ENCODE assay signal across 16 cellular contexts in genomic region chr10:71755179-71755879, GRCh38. TPM values are rescaled to one million over a fixed set of nuclear protein-coding genes. Genes with fewer than 3 reads are reported as not detected.
DNase-seq lines count a peak whose midpoint lies in the region; ATAC-seq, FAIRE-seq and TF ChIP-seq lines count a peak whose summit lies in the region.
"Had no signal": no experiment of that assay in that cellular context is flagged by ENCODE, and none has a peak within 500 bp of the region (broad histone marks: within the 10 kb centered on the region; RNA-seq: fewer than 3 reads in every experiment).

No MANE protein-coding gene starts in this region.

- H3K36me3 Mint-ChIP-seq in natural killer cell = peaks cover 9% of the 10 kb centered on the region
- H3K36me3 Mint-ChIP-seq in natural killer cell treated with Interleukin-12 subunit alpha and Interleukin-12 subunit beta and Interleukin-15 and Interleukin-18, amount 100 ng/mL, for 72 hours = no peaks in the 10 kb centered on the region
- no peaks in the 10 kb centered on the region for H3K36me3 Mint-ChIP-seq in nephron progenitor cell (ENCODE audit: low read depth)

- no peaks in the 10 kb centered on the region for H3K79me2 ChIP-seq in K562 (ENCODE audit: control insufficient read depth, insufficient read depth, low read length)

- H3K4me1 ChIP-seq in K562 (replicated peaks in 1 of 2; ENCODE audit: control insufficient read depth in 2 of 2, insufficient read depth in 2 of 2, low read length in 2 of 2) (peaks cover 32 to 56% of the 10 kb centered on the region in 2 experiments), vagina (peaks cover 75% of the 10 kb centered on the region)
- H3K4me1 ChIP-seq: pancreas had no signal

- WGBS in K562 (ENCODE audit: insufficient coverage, low coverage, missing lambda C conversion rate) = 41% methylated on average over 16 of the region's 16 CpGs

- DNase-seq in natural killer cell = no peak
- DNase-seq in natural killer cell treated with Interleukin-12 subunit alpha and Interleukin-12 subunit beta and Interleukin-15 and Interleukin-18, amount 100 ng/mL, for 72 hours (ENCODE audit: low spot score) = no peak
- no peak for DNase-seq in K562 (ENCODE audit: extremely low read depth in 1 of 4, low spot score in 3 of 4)
- peak; percentile 41 for DNase-seq in nephron progenitor cell
- no peak for DNase-seq in vagina (ENCODE audit: extremely low spot score in 2 of 2)
- no peak for DNase-seq in foreskin melanocyte
- DNase-seq in GM10248 (ENCODE audit: extremely low spot score) = no peak
- DNase-seq: activated CD8-positive, alpha-beta memory T cell treated with anti-CD3 and anti-CD28 coated beads, Interleukin-2, amount 10 ng/mL, durations not matched to agents 7 days and 5 days; cortex of kidney; EL; mesendoderm; SHP77 treated with DMSO at 0.1 percent for 48 hours had no signal

- peak overlapping the region in 1 of 2 experiments; percentile 70; a peak in 2 of 4 replicates for H3K9ac ChIP-seq in K562 (ENCODE audit: insufficient read depth in 1 of 2, low read depth in 2 of 2, low read length in 2 of 2)

- H3K4me3 Mint-ChIP-seq in natural killer cell (no peak overlapping the region), nephron progenitor cell (no peak overlapping the region)
- no peak overlapping the region for H3K4me3 Mint-ChIP-seq in natural killer cell treated with Interleukin-12 subunit alpha and Interleukin-12 subunit beta and Interleukin-15 and Interleukin-18, amount 100 ng/mL, for 72 hours
- H3K4me3 Mint-ChIP-seq: activated CD8-positive, alpha-beta memory T cell treated with anti-CD3 and anti-CD28 coated beads, Interleukin-2, amount 10 ng/mL, durations not matched to agents 7 days and 5 days had no signal

- intact Hi-C loops in natural killer cell (cut with micrococcal nuclease) (no loop called here), K562 (cut with micrococcal nuclease) (no loop called here), vagina (cut with DNase I) (no loop called here)

- H3K9me3 ChIP-seq in K562 (replicated peaks; ENCODE audit: control insufficient read depth, insufficient read depth, low read depth, low read length) (no peaks in the 10 kb centered on the region), vagina (no peaks in the 10 kb centered on the region)
- H3K9me3 ChIP-seq: pancreas, thoracic aorta had no signal

- H2AFZ ChIP-seq in K562 (ENCODE audit: low read depth, low read length) = no peak overlapping the region

- peak overlapping the region; percentile 46 to 96 for H3K27ac Mint-ChIP-seq in natural killer cell
- H3K27ac Mint-ChIP-seq in natural killer cell treated with Interleukin-12 subunit alpha and Interleukin-12 subunit beta and Interleukin-15 and Interleukin-18, amount 100 ng/mL, for 72 hours = no peak overlapping the region
- H3K27ac Mint-ChIP-seq in nephron progenitor cell = no peak overlapping the region

- no peaks in the 10 kb centered on the region for H4K20me1 ChIP-seq in K562 (replicated peaks; ENCODE audit: control insufficient read depth, insufficient read depth, low read length)

- TF ChIP-seq CTCF in natural killer cell (IDR thresholded peaks at IDR 0.05) = no peak
- no peak for TF ChIP-seq CTCF in K562 (IDR thresholded peaks at IDR 0.05 in 2 of 3, conservative IDR thresholded peaks at IDR 0.05 in 1 of 3; ENCODE audit: insufficient read depth in 2 of 3, low read depth in 1 of 3, low read length in 3 of 3)
- no peak for TF ChIP-seq CTCF in nephron progenitor cell (IDR thresholded peaks at IDR 0.05)
- TF ChIP-seq CTCF in vagina (IDR thresholded peaks at IDR 0.05) = no peak
- no peak for TF ChIP-seq CTCF in GM10248 (IDR thresholded peaks at IDR 0.05; ENCODE audit: control extremely low read depth, extremely low read depth, low read depth, missing control alignments)

- no peak overlapping the region for H3K4me2 ChIP-seq in K562 (ENCODE audit: insufficient read depth, low read length)

- CTCF ChIA-PET in K562 (lab: Yijun Ruan, JAX; ENCODE audit: low intra/inter-chr PET ratio) (no interaction called here), GM10248 (lab: Yijun Ruan, JAX) (interaction anchor here (0.7 to 4.4 kb wide), 4 partner anchors 12 to 56 kb away, joined by 3 to 21 read pairs (median 10); partner anchors contain the start of gene VSIR)

- H3K27me3 Mint-ChIP-seq in natural killer cell (ENCODE audit: low read depth in 2 of 2) = no peaks in the 10 kb centered on the region
- no peaks in the 10 kb centered on the region for H3K27me3 Mint-ChIP-seq in natural killer cell treated with Interleukin-12 subunit alpha and Interleukin-12 subunit beta and Interleukin-15 and Interleukin-18, amount 100 ng/mL, for 72 hours
- H3K27me3 Mint-ChIP-seq in nephron progenitor cell (ENCODE audit: low read depth, poor library complexity) = peaks cover 7% of the 10 kb centered on the region
- H3K27me3 Mint-ChIP-seq: activated CD8-positive, alpha-beta memory T cell treated with anti-CD3 and anti-CD28 coated beads, Interleukin-2, amount 10 ng/mL, durations not matched to agents 7 days and 5 days had no signal

- H3K27ac ChIP-seq in K562 (ENCODE audit: extremely low read depth, low read depth, low read length) (no peak overlapping the region), vagina (peak overlapping the region; percentile 66)
- H3K27ac ChIP-seq: thoracic aorta had no signal

- in situ Hi-C loops in K562 (cut with MboI) = no loop called here

- H3K4me3 ChIP-seq in K562 (no peak overlapping the region), vagina (no peak overlapping the region)
- H3K4me3 ChIP-seq: GM12878, pancreas, thoracic aorta had no signal

- no peaks in the 10 kb centered on the region for H3K9me1 ChIP-seq in K562 (ENCODE audit: control insufficient read depth, insufficient read depth, low read length)

- H3K4me1 Mint-ChIP-seq in natural killer cell (peaks cover 43 to 68% of the 10 kb centered on the region in 2 donors), nephron progenitor cell (peaks cover 73% of the 10 kb centered on the region)
- H3K4me1 Mint-ChIP-seq in natural killer cell treated with Interleukin-12 subunit alpha and Interleukin-12 subunit beta and Interleukin-15 and Interleukin-18, amount 100 ng/mL, for 72 hours (ENCODE audit: low read depth in 2 of 2) = peaks cover 43 to 48% of the 10 kb centered on the region in 2 donors

- no peak for TF ChIP-seq EP300 in K562 (IDR thresholded peaks at IDR 0.05; ENCODE audit: low read length)

- TF ChIP-seq RAD21 in K562 (CRISPR knock-in tag; conservative IDR thresholded peaks at IDR 0.05 in 1 of 2, IDR thresholded peaks at IDR 0.05 in 1 of 2) = no peak

- no TSS peak for BruUV-seq in K562 (replicated peaks; lab: Mats Ljungman, UMichigan)

- peaks cover 4 to 9% of the 10 kb centered on the region in 2 experiments; a peak in 2 of 5 replicates for H3K27me3 ChIP-seq in K562 (ENCODE audit: control insufficient read depth in 2 of 2, insufficient read depth in 2 of 2, low read length in 2 of 2)
- H3K27me3 ChIP-seq in vagina = no peaks in the 10 kb centered on the region
- H3K27me3 ChIP-seq: pancreas had no signal

- POLR2A ChIA-PET in K562 (lab: Yijun Ruan, JAX) (interaction anchor here (0.5 to 1.8 kb wide), 4 partner anchors 8 to 18 kb away, joined by 3 to 5 read pairs (median 4); partner anchors contain the start of gene VSIR), GM10248 (lab: Yijun Ruan, JAX) (interaction anchor here (0.5 kb wide), 1 partner anchor 1382 kb away, joined by 3 read pairs; no protein-coding TSS in a partner anchor)

- FAIRE-seq in K562 (lab: Jason Lieb, UNC) = no peak
- FAIRE-seq: GM12878, pancreas had no signal

- no peaks in the 10 kb centered on the region for H3K36me3 ChIP-seq in K562 (ENCODE audit: control insufficient read depth, insufficient read depth, low read length)
- H3K36me3 ChIP-seq in vagina = peaks cover 0 to 42% of the 10 kb centered on the region in 2 donors

- TF ChIP-seq POLR2A in K562 (conservative IDR thresholded peaks at IDR 0.05) (no peak), vagina (IDR thresholded peaks at IDR 0.05) (no peak)

- no peaks in the 10 kb centered on the region for H3K9me3 Mint-ChIP-seq in natural killer cell
- H3K9me3 Mint-ChIP-seq in natural killer cell treated with Interleukin-12 subunit alpha and Interleukin-12 subunit beta and Interleukin-15 and Interleukin-18, amount 100 ng/mL, for 72 hours = no peaks in the 10 kb centered on the region
- no peaks in the 10 kb centered on the region for H3K9me3 Mint-ChIP-seq in nephron progenitor cell

- ATAC-seq in natural killer cell (no peak), K562 (no peak), HG03175 (IDR thresholded peaks at IDR 0.05; ENCODE audit: unreplicated experiment) (no peak)
- no peak for ATAC-seq in natural killer cell treated with Interleukin-12 subunit alpha and Interleukin-12 subunit beta and Interleukin-15 and Interleukin-18, amount 100 ng/mL, for 72 hours
- ATAC-seq: activated CD8-positive, alpha-beta memory T cell treated with anti-CD3 and anti-CD28 coated beads, Interleukin-2, amount 10 ng/mL, durations not matched to agents 7 days and 5 days; GM12878; pancreas had no signal

RNA-seq across cellular contexts. Expression of gene VSIR, which starts 18.0 kb away (rescaled TPM):
- total RNA-seq in natural killer cell (100 to 1,000 TPM; 134 to 193 (median 178) TPM), K562 (2014; rRNA removed) (12.7 and 13.1 TPM in 2 replicates), K562 (2014; rRNA removed; fragmentation: Illumina TruSeq; extraction: Trizol) (2.4 and 3.0 TPM in 2 replicates), K562 (2015; rRNA removed; fragmentation: Illumina TruSeq; extraction: Trizol) (20.1 and 20.5 TPM in 2 replicates), K562 (2021) (15.2 and 15.7 TPM in 2 replicates), vagina (96.5 TPM)
- total RNA-seq in natural killer cell treated with Interleukin-12 subunit alpha and Interleukin-12 subunit beta and Interleukin-15 and Interleukin-18, amount 100 ng/mL, for 72 hours = 10 to 100 TPM; 18.8 to 19.7 TPM
- total RNA-seq in K562 (2011; cell fraction: chromatin; rRNA removed; ENCODE audit: low replicate concordance) = 4.2 and 14.4 TPM in 2 replicates
- 9.6 and 14.8 TPM in 2 replicates for total RNA-seq in K562 (2011; cell fraction: nucleolus; rRNA removed)
- total RNA-seq in K562 (2011; cell fraction: nucleoplasm; rRNA removed) = 9.2 and 10.6 TPM in 2 replicates
- polyA plus RNA-seq in K562 (2011; rRNA removed) (6.3 and 7.9 TPM in 2 replicates), K562 (2014; fragmentation: Illumina TruSeq; extraction: Trizol) (12.1 and 15.1 TPM in 2 replicates), K562 (2014; fragmentation: Nextera tagmentation; extraction: Ambion mirVana) (under 1 TPM; 0.14 to 0.41 TPM), K562 (2014; rRNA removed) (9.3 and 12.6 TPM in 2 replicates)
- polyA plus RNA-seq in K562 (2011; cell fraction: cytosol; rRNA removed) = 4.8 and 19.8 TPM in 2 replicates
- 7.5 and 24.7 TPM in 2 replicates for polyA plus RNA-seq in K562 (2011; cell fraction: nucleus; rRNA removed)
- 17.5 and 209 TPM in 2 replicates for polyA plus RNA-seq in K562 (2012)
- polyA minus RNA-seq in K562 (2011; rRNA and poly(A)+ RNA removed) = 2.1 and 6.2 TPM in 2 replicates
- 4.9 and 8.1 TPM in 2 replicates for polyA minus RNA-seq in K562 (2011; cell fraction: cytosol; rRNA and poly(A)+ RNA removed)
- polyA minus RNA-seq in K562 (2011; cell fraction: nucleus; rRNA and poly(A)+ RNA removed) = 6.1 and 8.9 TPM in 2 replicates

RNA-seq across cellular contexts. Expression of gene C10orf105, which starts 35.8 kb away (rescaled TPM):
- under 1 TPM; 0.14 to 0.52 (median 0.40) TPM for total RNA-seq in natural killer cell
- total RNA-seq in natural killer cell treated with Interleukin-12 subunit alpha and Interleukin-12 subunit beta and Interleukin-15 and Interleukin-18, amount 100 ng/mL, for 72 hours = not detected
- 0.09 TPM in 1 of 2 replicates, not detected in the other for total RNA-seq in K562 (2011; cell fraction: chromatin; rRNA removed; ENCODE audit: low replicate concordance)
- total RNA-seq in K562 (2011; cell fraction: nucleolus; rRNA removed) = 0.17 TPM in 1 of 2 replicates, not detected in the other
- total RNA-seq in K562 (2011; cell fraction: nucleoplasm; rRNA removed) = not detected in 2 replicates
- total RNA-seq in K562 (2014; rRNA removed) = not detected in 2 replicates
- total RNA-seq in K562 (2014; rRNA removed; fragmentation: Illumina TruSeq; extraction: Trizol) = 0.03 and 0.04 TPM in 2 replicates
- total RNA-seq in K562 (2015; rRNA removed; fragmentation: Illumina TruSeq; extraction: Trizol) = 0.15 and 0.25 TPM in 2 replicates
- total RNA-seq in K562 (2021) = 0.09 TPM in 2 replicates
- polyA plus RNA-seq in K562 (2011; rRNA removed) = 0.04 TPM in 2 replicates
- 0.01 and 0.12 TPM in 2 replicates for polyA plus RNA-seq in K562 (2011; cell fraction: cytosol; rRNA removed)
- 0.10 TPM in 1 of 2 replicates, not detected in the other for polyA plus RNA-seq in K562 (2011; cell fraction: nucleus; rRNA removed)
- 0.40 and 0.58 TPM in 2 replicates for polyA plus RNA-seq in K562 (2012)
- 0.03 and 0.07 TPM in 2 replicates for polyA plus RNA-seq in K562 (2014; fragmentation: Illumina TruSeq; extraction: Trizol)
- polyA plus RNA-seq in K562 (2014; fragmentation: Nextera tagmentation; extraction: Ambion mirVana) = not detected
- 0.04 and 0.11 TPM in 2 replicates for polyA plus RNA-seq in K562 (2014; rRNA removed)
- polyA minus RNA-seq in K562 (2011; rRNA and poly(A)+ RNA removed) = 0.18 TPM in 1 of 2 replicates, not detected in the other
- polyA minus RNA-seq in K562 (2011; cell fraction: cytosol; rRNA and poly(A)+ RNA removed) = 0.19 TPM in 1 of 2 replicates, not detected in the other
- polyA minus RNA-seq in K562 (2011; cell fraction: nucleus; rRNA and poly(A)+ RNA removed) = under 0.01 and 0.11 TPM in 2 replicates
- 0.49 TPM for total RNA-seq in vagina

Comparison
In these comparisons a context has a peak if more than half of its experiments do, and no peak if none do; other contexts are left out.
1. H3K27ac Mint-ChIP-seq: peak in natural killer cell (2 of 2); none in natural killer cell treated with Interleukin-12 subunit alpha and Interleukin-12 subunit beta and Interleukin-15 and Interleukin-18, amount 100 ng/mL, for 72 hours (0 of 2) and nephron progenitor cell (single experiment).